ENCODE assay signal across 19 cellular contexts in genomic region chr3:27724459-27725197, GRCh38. TPM values are rescaled to one million over a fixed set of nuclear protein-coding genes. Genes with fewer than 3 reads are reported as not detected.
DNase-seq lines count a peak whose midpoint lies in the region; ATAC-seq and TF ChIP-seq lines count a peak whose summit lies in the region.
"Had no signal": no experiment of that assay in that cellular context is flagged by ENCODE, and none has a peak within 500 bp of the region (broad histone marks: within the 10 kb centered on the region; RNA-seq: fewer than 3 reads in every experiment).

No MANE protein-coding gene starts in this region.

- no peaks in the 10 kb centered on the region for H3K36me3 Mint-ChIP-seq in activated naive CD4-positive, alpha-beta T cell treated with anti-CD3 and anti-CD28 coated beads, Interleukin-2, amount 50 U/mL, for 24 hours
- peaks cover 6% of the 10 kb centered on the region for H3K36me3 Mint-ChIP-seq in activated CD4-positive, alpha-beta memory T cell treated with anti-CD3 and anti-CD28 coated beads, Interleukin-2, amount 10 ng/mL, durations not matched to agents 7 days and 5 days (ENCODE audit: low read depth)
- no peaks in the 10 kb centered on the region for H3K36me3 Mint-ChIP-seq in glutamatergic neuron (ENCODE audit: unreplicated experiment)
- H3K36me3 Mint-ChIP-seq in stimulated activated effector memory CD8-positive, alpha-beta T cell treated with anti-CD3 and anti-CD28 coated beads, Interleukin-12 subunit alpha, Interleukin-12 subunit beta, amount 100 ng/mL, for 72 hours: peaks cover 31% of the 10 kb centered on the region

- peak overlapping the region; percentile 89 for H3K4me3 Mint-ChIP-seq in activated naive CD4-positive, alpha-beta T cell treated with anti-CD3 and anti-CD28 coated beads, Interleukin-2, amount 50 U/mL, for 24 hours
- peak overlapping the region; percentile 84 for H3K4me3 Mint-ChIP-seq in activated CD4-positive, alpha-beta memory T cell treated with anti-CD3 and anti-CD28 coated beads, Interleukin-2, amount 10 ng/mL, durations not matched to agents 7 days and 5 days
- H3K4me3 Mint-ChIP-seq in glutamatergic neuron (ENCODE audit: unreplicated experiment): peak overlapping the region; percentile 78
- peak overlapping the region; percentile 95 for H3K4me3 Mint-ChIP-seq in stimulated activated effector memory CD8-positive, alpha-beta T cell treated with anti-CD3 and anti-CD28 coated beads, Interleukin-12 subunit alpha, Interleukin-12 subunit beta, amount 100 ng/mL, for 72 hours
- H3K4me3 Mint-ChIP-seq: activated B cell treated with CpG ODN at 0.5 μM for 24 hours had no signal

- CTCF ChIA-PET in activated CD4-positive, alpha-beta memory T cell treated with anti-CD3 and anti-CD28 coated beads, Interleukin-2, amount 10 ng/mL, durations not matched to agents 7 days and 5 days (lab: Charles Lee): interaction anchor here (1.2 to 5.4 kb wide), 3 partner anchors 9 to 611 kb away, joined by 3 to 109 read pairs (median 21); no protein-coding TSS in a partner anchor

- no peak for ATAC-seq in stimulated activated effector memory CD8-positive, alpha-beta T cell treated with anti-CD3 and anti-CD28 coated beads, Interleukin-12 subunit alpha, Interleukin-12 subunit beta, amount 100 ng/mL, for 72 hours
- ATAC-seq in HG03442 (IDR thresholded peaks at IDR 0.05; ENCODE audit: unreplicated experiment): no peak
- ATAC-seq: left lung, right cardiac atrium, upper lobe of right lung had no signal

- in situ Hi-C loops in GM13977 (cut with MboI; ENCODE audit: low pct_unique_long_range_greater_than_20kb, low sequenced_read_pairs, unreplicated experiment): no loop called here

- H3K4me1 Mint-ChIP-seq in activated naive CD4-positive, alpha-beta T cell treated with anti-CD3 and anti-CD28 coated beads, Interleukin-2, amount 50 U/mL, for 24 hours: peaks cover 55% of the 10 kb centered on the region
- peaks cover 52% of the 10 kb centered on the region for H3K4me1 Mint-ChIP-seq in activated CD4-positive, alpha-beta memory T cell treated with anti-CD3 and anti-CD28 coated beads, Interleukin-2, amount 10 ng/mL, durations not matched to agents 7 days and 5 days
- H3K4me1 Mint-ChIP-seq in glutamatergic neuron (ENCODE audit: low read depth, unreplicated experiment): peaks cover 28% of the 10 kb centered on the region
- H3K4me1 Mint-ChIP-seq in stimulated activated effector memory CD8-positive, alpha-beta T cell treated with anti-CD3 and anti-CD28 coated beads, Interleukin-12 subunit alpha, Interleukin-12 subunit beta, amount 100 ng/mL, for 72 hours: peaks cover 44% of the 10 kb centered on the region

- H3K9me3 Mint-ChIP-seq in activated naive CD4-positive, alpha-beta T cell treated with anti-CD3 and anti-CD28 coated beads, Interleukin-2, amount 50 U/mL, for 24 hours: no peaks in the 10 kb centered on the region
- no peaks in the 10 kb centered on the region for H3K9me3 Mint-ChIP-seq in activated CD4-positive, alpha-beta memory T cell treated with anti-CD3 and anti-CD28 coated beads, Interleukin-2, amount 10 ng/mL, durations not matched to agents 7 days and 5 days
- peaks cover 14% of the 10 kb centered on the region for H3K9me3 Mint-ChIP-seq in glutamatergic neuron (ENCODE audit: unreplicated experiment)
- H3K9me3 Mint-ChIP-seq in stimulated activated effector memory CD8-positive, alpha-beta T cell treated with anti-CD3 and anti-CD28 coated beads, Interleukin-12 subunit alpha, Interleukin-12 subunit beta, amount 100 ng/mL, for 72 hours: no peaks in the 10 kb centered on the region
- H3K9me3 Mint-ChIP-seq: activated B cell treated with CpG ODN at 0.5 μM for 24 hours, nephron progenitor cell had no signal

- H3K27me3 Mint-ChIP-seq in activated naive CD4-positive, alpha-beta T cell treated with anti-CD3 and anti-CD28 coated beads, Interleukin-2, amount 50 U/mL, for 24 hours: peaks cover 66% of the 10 kb centered on the region
- H3K27me3 Mint-ChIP-seq in activated CD4-positive, alpha-beta memory T cell treated with anti-CD3 and anti-CD28 coated beads, Interleukin-2, amount 10 ng/mL, durations not matched to agents 7 days and 5 days: peaks cover 87% of the 10 kb centered on the region
- peaks cover 56% of the 10 kb centered on the region for H3K27me3 Mint-ChIP-seq in glutamatergic neuron (ENCODE audit: unreplicated experiment)

- POLR2A ChIA-PET in activated CD4-positive, alpha-beta memory T cell treated with anti-CD3 and anti-CD28 coated beads, Interleukin-2, amount 10 ng/mL, durations not matched to agents 7 days and 5 days (lab: Charles Lee): interaction anchor here (5.3 kb wide), 1 partner anchor 12 kb away, joined by 35 read pairs; no protein-coding TSS in a partner anchor

- no peak for DNase-seq in activated naive CD4-positive, alpha-beta T cell (lab: John Stamatoyannopoulos, UW)
- no peak for DNase-seq in activated CD4-positive, alpha-beta memory T cell treated with anti-CD3 and anti-CD28 coated beads, Interleukin-2, amount 10 ng/mL, durations not matched to agents 7 days and 5 days
- DNase-seq in glutamatergic neuron (no peak), GM13977 (ENCODE audit: low spot score) (no peak)
- DNase-seq in stimulated activated effector memory CD8-positive, alpha-beta T cell treated with anti-CD3 and anti-CD28 coated beads, Interleukin-12 subunit alpha, Interleukin-12 subunit beta, amount 100 ng/mL, for 72 hours (ENCODE audit: low spot score in 2 of 2): no peak
- no peak for DNase-seq in stimulated activated naive CD4-positive, alpha-beta T cell (lab: John Stamatoyannopoulos, UW)
- DNase-seq: activated B cell treated with CpG ODN at 0.5 μM for 24 hours, AML-193, DMS79, hippocampal formation, left lung, MG63, NCI-H187 treated with DMSO at 0.1 percent for 48 hours, nephron progenitor cell, PC-9, right cardiac atrium, upper lobe of right lung had no signal

- H3K27ac Mint-ChIP-seq in activated naive CD4-positive, alpha-beta T cell treated with anti-CD3 and anti-CD28 coated beads, Interleukin-2, amount 50 U/mL, for 24 hours: no peak overlapping the region
- no peak overlapping the region for H3K27ac Mint-ChIP-seq in activated CD4-positive, alpha-beta memory T cell treated with anti-CD3 and anti-CD28 coated beads, Interleukin-2, amount 10 ng/mL, durations not matched to agents 7 days and 5 days
- no peak overlapping the region for H3K27ac Mint-ChIP-seq in glutamatergic neuron (ENCODE audit: unreplicated experiment)
- peak overlapping the region; percentile 98 for H3K27ac Mint-ChIP-seq in stimulated activated effector memory CD8-positive, alpha-beta T cell treated with anti-CD3 and anti-CD28 coated beads, Interleukin-12 subunit alpha, Interleukin-12 subunit beta, amount 100 ng/mL, for 72 hours
- H3K27ac Mint-ChIP-seq: activated B cell treated with CpG ODN at 0.5 μM for 24 hours, nephron progenitor cell had no signal

- no peak for TF ChIP-seq CTCF in glutamatergic neuron (IDR thresholded peaks at IDR 0.05; ENCODE audit: partially characterized antibody, unreplicated experiment)
- no peak for TF ChIP-seq CTCF in GM13977 (IDR thresholded peaks at IDR 0.05; ENCODE audit: extremely low read depth, insufficient read depth, missing control alignments)

RNA-seq across cellular contexts. Expression of gene EOMES, which starts 2.5 kb away (rescaled TPM):
- total RNA-seq in activated CD4-positive, alpha-beta memory T cell treated with anti-CD3 and anti-CD28 coated beads, Interleukin-2, amount 10 ng/mL, durations not matched to agents 7 days and 5 days: 1 to 10 TPM; 4.6 to 5.6 TPM
- total RNA-seq in glutamatergic neuron (ENCODE audit: unreplicated experiment): not detected
- total RNA-seq: activated B cell treated with CpG ODN at 0.5 μM for 24 hours, PC-9 had no signal
